In genomic region chr4:145557720-145558119, GRCh38 we compare ENCODE assay signal across 8 cellular contexts.
DNase-seq lines count a peak whose midpoint lies in the region; ATAC-seq and TF ChIP-seq lines count a peak whose summit lies in the region.

No MANE protein-coding gene starts in this region.

- peaks cover 16 to 18% of the 10 kb centered on the region in 2 donors for H3K27me3 Mint-ChIP-seq in effector memory CD8-positive, alpha-beta T cell
- H3K27me3 Mint-ChIP-seq in mesothelial cell of epicardium (ENCODE audit: low read depth) = no peaks in the 10 kb centered on the region
- peaks cover 6% of the 10 kb centered on the region for H3K27me3 Mint-ChIP-seq in stimulated activated naive CD8-positive, alpha-beta T cell treated with anti-CD3 and anti-CD28 coated beads, Interleukin-15, amount 100 ng/mL, for 72 hours

- TF ChIP-seq CTCF in mesothelial cell of epicardium (IDR thresholded peaks at IDR 0.05; ENCODE audit: unreplicated experiment) = peak; percentile 48

- no peak overlapping the region for H3K27ac Mint-ChIP-seq in effector memory CD8-positive, alpha-beta T cell
- H3K27ac Mint-ChIP-seq in mesothelial cell of epicardium = peak overlapping the region; percentile 33
- H3K27ac Mint-ChIP-seq in stimulated activated naive CD8-positive, alpha-beta T cell treated with anti-CD3 and anti-CD28 coated beads, Interleukin-15, amount 100 ng/mL, for 72 hours = no peak overlapping the region

- no peaks in the 10 kb centered on the region for H3K9me3 Mint-ChIP-seq in effector memory CD8-positive, alpha-beta T cell
- H3K9me3 Mint-ChIP-seq in mesothelial cell of epicardium = peaks cover 6% of the 10 kb centered on the region
- H3K9me3 Mint-ChIP-seq in stimulated activated naive CD8-positive, alpha-beta T cell treated with anti-CD3 and anti-CD28 coated beads, Interleukin-15, amount 100 ng/mL, for 72 hours = no peaks in the 10 kb centered on the region

- peak; percentile 55 for DNase-seq in ACHN
- DNase-seq in NCI-H2227 treated with DMSO at 0.1 percent for 48 hours (lab: John Stamatoyannopoulos, UW) = peak; percentile 16
- peak; percentile 21 for DNase-seq in activated CD4-positive, alpha-beta T cell treated with anti-CD3 and anti-CD28 coated beads, Interleukin-2, amount 50 U/mL, for 1 hour
- peak; percentile 17 to 48 (median 26) for DNase-seq in effector memory CD8-positive, alpha-beta T cell
- peak in 1 of 2 experiments; percentile 41 for DNase-seq in mesothelial cell of epicardium (ENCODE audit: low spot score in 2 of 2, unreplicated experiment in 2 of 2)
- DNase-seq in stimulated activated naive CD8-positive, alpha-beta T cell treated with anti-CD3 and anti-CD28 coated beads, Interleukin-15, amount 100 ng/mL, for 72 hours = peak; percentile 39 to 47

- no peaks in the 10 kb centered on the region for H3K36me3 Mint-ChIP-seq in effector memory CD8-positive, alpha-beta T cell (ENCODE audit: insufficient read depth)
- H3K36me3 Mint-ChIP-seq in mesothelial cell of epicardium = peaks cover 48% of the 10 kb centered on the region

- no peak overlapping the region for H3K4me3 Mint-ChIP-seq in effector memory CD8-positive, alpha-beta T cell
- no peak overlapping the region for H3K4me3 Mint-ChIP-seq in mesothelial cell of epicardium
- no peak overlapping the region for H3K4me3 Mint-ChIP-seq in stimulated activated naive CD8-positive, alpha-beta T cell treated with anti-CD3 and anti-CD28 coated beads, Interleukin-15, amount 100 ng/mL, for 72 hours

- peaks cover 0 to under 1% of the 10 kb centered on the region in 2 donors for H3K4me1 Mint-ChIP-seq in effector memory CD8-positive, alpha-beta T cell (ENCODE audit: low read depth in 2 of 2)
- H3K4me1 Mint-ChIP-seq in mesothelial cell of epicardium = peaks cover 17% of the 10 kb centered on the region
- peaks cover 2% of the 10 kb centered on the region for H3K4me1 Mint-ChIP-seq in stimulated activated naive CD8-positive, alpha-beta T cell treated with anti-CD3 and anti-CD28 coated beads, Interleukin-15, amount 100 ng/mL, for 72 hours

- in situ Hi-C loops in ACHN (cut with HindIII; ENCODE audit: low pct_ligation_motif_present, low pct_unique_long_range_greater_than_20kb, low sequenced_read_pairs) = no loop called here

- ATAC-seq in GM18499 (IDR thresholded peaks at IDR 0.05; ENCODE audit: insufficient read depth, unreplicated experiment) (peak; percentile 78), HG02973 (IDR thresholded peaks at IDR 0.05; ENCODE audit: unreplicated experiment) (peak; percentile 89)
- peak; percentile 64 for ATAC-seq in effector memory CD8-positive, alpha-beta T cell (replicated peaks)
- ATAC-seq in stimulated activated naive CD8-positive, alpha-beta T cell treated with anti-CD3 and anti-CD28 coated beads, Interleukin-15, amount 100 ng/mL, for 72 hours = peak; percentile 74
